Comparison of ENCODE assay signal across 1 cellular context in genomic region chr13:37669845-37670244, GRCh38.
TF ChIP-seq lines count a peak whose summit lies in the region.

No MANE protein-coding gene starts in this region.

TF ChIP-seq in WTC11, 78 proteins besides CTCF, POLR2A, EP300 and RAD21 (continued from another document):
- TF ChIP-seq, protein P1, sequence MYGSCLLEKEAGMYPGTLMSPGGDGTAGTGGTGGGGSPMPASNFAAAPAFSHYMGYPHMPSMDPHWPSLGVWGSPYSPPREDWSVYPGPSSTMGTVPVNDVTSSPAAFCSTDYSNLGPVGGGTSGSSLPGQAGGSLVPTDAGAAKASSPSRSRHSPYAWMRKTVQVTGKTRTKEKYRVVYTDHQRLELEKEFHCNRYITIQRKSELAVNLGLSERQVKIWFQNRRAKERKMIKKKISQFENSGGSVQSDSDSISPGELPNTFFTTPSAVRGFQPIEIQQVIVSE (CRISPR knock-in tag; IDR thresholded peaks at IDR 0.05; ENCODE audit: borderline replicate concordance): no peak
- TF ChIP-seq ZNF219 (CRISPR knock-in tag; IDR thresholded peaks at IDR 0.05; ENCODE audit: borderline replicate concordance) (no peak), RORB (CRISPR knock-in tag; IDR thresholded peaks at IDR 0.05) (no peak), FOXP1 (CRISPR knock-in tag; IDR thresholded peaks at IDR 0.05; ENCODE audit: borderline replicate concordance) (no peak), ETV6 (CRISPR knock-in tag; IDR thresholded peaks at IDR 0.05) (no peak), CREM (CRISPR knock-in tag; IDR thresholded peaks at IDR 0.05) (no peak), IRF2 (CRISPR knock-in tag; IDR thresholded peaks at IDR 0.05; ENCODE audit: borderline replicate concordance, low read depth) (no peak), NFATC4 (CRISPR knock-in tag; IDR thresholded peaks at IDR 0.05) (no peak), FOXK1 (CRISPR knock-in tag; IDR thresholded peaks at IDR 0.05) (no peak), SOX15 (CRISPR knock-in tag; IDR thresholded peaks at IDR 0.05) (no peak), ZNF317 (CRISPR knock-in tag; IDR thresholded peaks at IDR 0.05; ENCODE audit: borderline replicate concordance, low read depth) (no peak)
- TF ChIP-seq, protein P2, sequence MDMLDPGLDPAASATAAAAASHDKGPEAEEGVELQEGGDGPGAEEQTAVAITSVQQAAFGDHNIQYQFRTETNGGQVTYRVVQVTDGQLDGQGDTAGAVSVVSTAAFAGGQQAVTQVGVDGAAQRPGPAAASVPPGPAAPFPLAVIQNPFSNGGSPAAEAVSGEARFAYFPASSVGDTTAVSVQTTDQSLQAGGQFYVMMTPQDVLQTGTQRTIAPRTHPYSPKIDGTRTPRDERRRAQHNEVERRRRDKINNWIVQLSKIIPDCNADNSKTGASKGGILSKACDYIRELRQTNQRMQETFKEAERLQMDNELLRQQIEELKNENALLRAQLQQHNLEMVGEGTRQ (CRISPR knock-in tag; IDR thresholded peaks at IDR 0.05): no peak
- TF ChIP-seq, protein P3, sequence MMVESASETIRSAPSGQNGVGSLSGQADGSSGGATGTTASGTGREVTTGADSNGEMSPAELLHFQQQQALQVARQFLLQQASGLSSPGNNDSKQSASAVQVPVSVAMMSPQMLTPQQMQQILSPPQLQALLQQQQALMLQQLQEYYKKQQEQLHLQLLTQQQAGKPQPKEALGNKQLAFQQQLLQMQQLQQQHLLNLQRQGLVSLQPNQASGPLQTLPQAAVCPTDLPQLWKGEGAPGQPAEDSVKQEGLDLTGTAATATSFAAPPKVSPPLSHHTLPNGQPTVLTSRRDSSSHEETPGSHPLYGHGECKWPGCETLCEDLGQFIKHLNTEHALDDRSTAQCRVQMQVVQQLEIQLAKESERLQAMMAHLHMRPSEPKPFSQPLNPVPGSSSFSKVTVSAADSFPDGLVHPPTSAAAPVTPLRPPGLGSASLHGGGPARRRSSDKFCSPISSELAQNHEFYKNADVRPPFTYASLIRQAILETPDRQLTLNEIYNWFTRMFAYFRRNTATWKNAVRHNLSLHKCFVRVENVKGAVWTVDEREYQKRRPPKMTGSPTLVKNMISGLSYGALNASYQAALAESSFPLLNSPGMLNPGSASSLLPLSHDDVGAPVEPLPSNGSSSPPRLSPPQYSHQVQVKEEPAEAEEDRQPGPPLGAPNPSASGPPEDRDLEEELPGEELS (CRISPR knock-in tag; IDR thresholded peaks at IDR 0.05): no peak
TF ChIP-seq in WTC11: peak in this region for 0.
